ENCODE assay signal across 8 cellular contexts in genomic region chr9:73153793-73154227, GRCh38. TPM values are rescaled to one million over a fixed set of nuclear protein-coding genes. Genes with fewer than 3 reads are reported as not detected.
A peak's percentile ranks its signal among the peaks of the same experiment; 100 is the strongest.
DNase-seq lines count a peak whose midpoint lies in the region; TF ChIP-seq lines count a peak whose summit lies in the region.

No MANE protein-coding gene starts in this region.

- peaks cover 5% of the 10 kb centered on the region for H3K4me1 Mint-ChIP-seq in progenitor cell of endocrine pancreas (ENCODE audit: low read depth)

- H3K36me3 ChIP-seq in GM23248 (ENCODE audit: low read depth), result peaks cover 33% of the 10 kb centered on the region
- H3K36me3 ChIP-seq in SK-N-SH (replicated peaks in 1 of 2; ENCODE audit: control insufficient read depth in 1 of 2, insufficient read depth in 2 of 2, low read length in 1 of 2), result peaks cover 6 to 50% of the 10 kb centered on the region in 2 experiments
- peaks cover 8% of the 10 kb centered on the region for H3K36me3 ChIP-seq in fibroblast of lung (ENCODE audit: control insufficient read depth, insufficient read depth, low read length)

- no peak for TF ChIP-seq RAD21 in SK-N-SH (IDR thresholded peaks at IDR 0.05; ENCODE audit: low read length)

- H3K4me3 Mint-ChIP-seq in progenitor cell of endocrine pancreas (ENCODE audit: low read depth), result no peak overlapping the region

- TF ChIP-seq CTCF in SK-N-SH (IDR thresholded peaks at IDR 0.05) (no peak), fibroblast of lung (conservative IDR thresholded peaks at IDR 0.05 in 1 of 2, IDR thresholded peaks at IDR 0.05 in 1 of 2; ENCODE audit: low read depth in 1 of 2, low read length in 2 of 2) (no peak), retinal pigment epithelial cell (conservative IDR thresholded peaks at IDR 0.05; ENCODE audit: low read depth, low read length) (no peak), progenitor cell of endocrine pancreas (IDR thresholded peaks at IDR 0.05; ENCODE audit: unreplicated experiment) (no peak)

- H3K79me2 ChIP-seq in GM23248 (ENCODE audit: insufficient read depth), result peaks cover 90% of the 10 kb centered on the region
- peaks cover 86% of the 10 kb centered on the region for H3K79me2 ChIP-seq in SK-N-SH (ENCODE audit: insufficient read depth)
- H3K79me2 ChIP-seq in fibroblast of lung (ENCODE audit: control insufficient read depth, insufficient read depth, low read length), result peaks cover 76% of the 10 kb centered on the region

- no peaks in the 10 kb centered on the region for H3K9me3 ChIP-seq in GM23248 (ENCODE audit: low read depth)
- no peaks in the 10 kb centered on the region for H3K9me3 ChIP-seq in SK-N-SH
- no peaks in the 10 kb centered on the region for H3K9me3 ChIP-seq in fibroblast of lung (ENCODE audit: control insufficient read depth, insufficient read depth, low read depth, low read length)

- H2AFZ ChIP-seq in GM23248 (no peak overlapping the region), SK-N-SH (ENCODE audit: low read depth) (no peak overlapping the region), fibroblast of lung (ENCODE audit: low read length) (no peak overlapping the region)

- WGBS in GM23248 (ENCODE audit: low coverage in 1 of 2, low lambda C conversion rate in 2 of 2, missing lambda C conversion rate in 2 of 2), 2 experiments, result 0 to 4% methylated on average over 4 of the region's 4 CpGs
- 4% methylated on average over 4 of the region's 4 CpGs for WGBS in SK-N-SH (ENCODE audit: low lambda C conversion rate)

- H3K4me3 ChIP-seq in GM23248 (peak overlapping the region; percentile 100), SK-N-SH (ENCODE audit: low read depth in 2 of 2, low read length in 1 of 2) (peak overlapping the region; percentile 48 to 71; a peak in 3 of 4 replicates), fibroblast of lung (replicated peaks in 1 of 4; ENCODE audit: control extremely low read depth in 1 of 4, insufficient read depth in 1 of 4, low read depth in 3 of 4, low read length in 4 of 4) (peak overlapping the region; percentile 79 to 96 (median 82)), retinal pigment epithelial cell (ENCODE audit: low read length) (peak overlapping the region; percentile 94)

- H4K20me1 ChIP-seq in GM23248 (ENCODE audit: insufficient read depth) (peaks cover 39% of the 10 kb centered on the region), SK-N-SH (ENCODE audit: insufficient read depth) (peaks cover 62% of the 10 kb centered on the region), fibroblast of lung (ENCODE audit: control insufficient read depth, extremely low read depth, insufficient read depth, low read length) (peaks cover 7% of the 10 kb centered on the region)

- TF ChIP-seq EP300 in SK-N-SH (IDR thresholded peaks at IDR 0.05; ENCODE audit: borderline replicate concordance in 1 of 2, low read depth in 1 of 2, low read length in 1 of 2), result no peak

- peak; percentile 79 for DNase-seq in GM23248
- no peak for DNase-seq in SK-N-SH
- DNase-seq in fibroblast of lung (ENCODE audit: low read depth in 2 of 2), result peak in 1 of 2 donors; percentile 74
- DNase-seq in retinal pigment epithelial cell (ENCODE audit: low read depth), result no peak
- no peak for DNase-seq in germinal center (ENCODE audit: low spot score)
- no peak for DNase-seq in NCI-H526 (lab: John Stamatoyannopoulos, UW)
- DNase-seq in 8988T, result no peak
- no peak for DNase-seq in progenitor cell of endocrine pancreas (ENCODE audit: low spot score, unreplicated experiment)

- H3K9me2 ChIP-seq in GM23248 (ENCODE audit: insufficient read depth) (no peaks in the 10 kb centered on the region), SK-N-SH (no peaks in the 10 kb centered on the region)

- H3K9ac ChIP-seq in GM23248 (peak overlapping the region; percentile 99), SK-N-SH (peak overlapping the region; percentile 98), fibroblast of lung (ENCODE audit: insufficient read depth, low read length) (no peak overlapping the region)

- peaks cover 78% of the 10 kb centered on the region for H3F3A ChIP-seq in GM23248 (ENCODE audit: insufficient read depth)
- peaks cover 50% of the 10 kb centered on the region for H3F3A ChIP-seq in SK-N-SH (replicated peaks; ENCODE audit: insufficient read depth)

- H3K4me2 ChIP-seq in GM23248 (ENCODE audit: unreplicated experiment), result peak overlapping the region; percentile 89
- H3K4me2 ChIP-seq in SK-N-SH, result peak overlapping the region; percentile 87
- H3K4me2 ChIP-seq in fibroblast of lung (ENCODE audit: extremely low read depth, insufficient read depth, low read length), result peak overlapping the region; percentile 87

- H3K27me3 Mint-ChIP-seq in progenitor cell of endocrine pancreas, result peaks cover 93% of the 10 kb centered on the region

- H3K27ac ChIP-seq in GM23248 (peak overlapping the region; percentile 99), SK-N-SH (ENCODE audit: low read depth in 2 of 2, low read length in 1 of 2) (peak overlapping the region; percentile 53 to 95), fibroblast of lung (ENCODE audit: insufficient read depth, low read length) (peak overlapping the region; percentile 90)

- peaks cover 68% of the 10 kb centered on the region for H3K4me1 ChIP-seq in GM23248 (ENCODE audit: insufficient read depth)
- peaks cover 0 to 36% of the 10 kb centered on the region in 2 experiments; a peak in 2 of 4 replicates for H3K4me1 ChIP-seq in SK-N-SH (ENCODE audit: control insufficient read depth in 1 of 2, insufficient read depth in 2 of 2, low read depth in 1 of 2, low read length in 1 of 2)
- peaks cover 12% of the 10 kb centered on the region for H3K4me1 ChIP-seq in fibroblast of lung (ENCODE audit: control insufficient read depth, extremely low read depth, insufficient read depth, low read length)

- CTCF ChIA-PET in SK-N-SH (lab: Yijun Ruan, JAX), result no interaction called here

- in situ Hi-C loops in GM23248 (cut with MboI), result no loop called here

- POLR2A ChIA-PET in SK-N-SH (lab: Yijun Ruan, JAX), result no interaction called here

- no peaks in the 10 kb centered on the region for H3K36me3 Mint-ChIP-seq in progenitor cell of endocrine pancreas (ENCODE audit: insufficient read depth)

- no peaks in the 10 kb centered on the region for H3K27me3 ChIP-seq in GM23248 (replicated peaks; ENCODE audit: insufficient read depth)
- no peaks in the 10 kb centered on the region for H3K27me3 ChIP-seq in SK-N-SH (ENCODE audit: insufficient read depth)
- H3K27me3 ChIP-seq in fibroblast of lung (ENCODE audit: control insufficient read depth, insufficient read depth, low read length), result no peaks in the 10 kb centered on the region

- no peaks in the 10 kb centered on the region for H3K9me3 Mint-ChIP-seq in progenitor cell of endocrine pancreas (ENCODE audit: low read depth)

- no peak overlapping the region for H3K27ac Mint-ChIP-seq in progenitor cell of endocrine pancreas

TF ChIP-seq in SK-N-SH, 30 proteins besides CTCF, POLR2A, EP300 and RAD21:
- no peak for TF ChIP-seq TCF12 (IDR thresholded peaks at IDR 0.05)
- TF ChIP-seq FOSL2 (IDR thresholded peaks at IDR 0.05; ENCODE audit: borderline replicate concordance, low read depth), result peak; percentile 20; the same call in 1 of the 2 replicates
- TF ChIP-seq FOXM1 (IDR thresholded peaks at IDR 0.05; ENCODE audit: low read depth), result no peak
- no peak for TF ChIP-seq USF2 (IDR thresholded peaks at IDR 0.05; ENCODE audit: borderline replicate concordance, low read depth, low read length)
- no peak for TF ChIP-seq USF1 (IDR thresholded peaks at IDR 0.05; ENCODE audit: borderline replicate concordance, low read depth)
- no peak for TF ChIP-seq SMC3 (IDR thresholded peaks at IDR 0.05; ENCODE audit: low read depth, low read length)
- no peak for TF ChIP-seq SIN3A (IDR thresholded peaks at IDR 0.05; ENCODE audit: borderline replicate concordance, low read depth, low read length)
- peak; percentile 3; the same call in 1 of the 2 replicates for TF ChIP-seq JUND (IDR thresholded peaks at IDR 0.05)
- no peak for TF ChIP-seq MAX (IDR thresholded peaks at IDR 0.05; ENCODE audit: low read depth)

RNA-seq across cellular contexts. Expression of gene ANXA1, which starts 2.1 kb away (rescaled TPM):
- total RNA-seq in GM23248 (2014; rRNA removed; shearing (Covaris generic)), result 986 and 1,002 TPM in 2 replicates
- polyA plus RNA-seq in GM23248 (2016; fragmentation: Nextera tagmentation; extraction: Ambion mirVana), result 1,010 and 1,013 TPM in 2 replicates
- polyA plus RNA-seq in SK-N-SH (2012; rRNA removed), result 443 and 608 TPM in 2 replicates
- 640 and 748 TPM in 2 replicates for polyA plus RNA-seq in SK-N-SH (2012; cell fraction: cytosol; rRNA removed)
- 216 and 495 TPM in 2 replicates for polyA plus RNA-seq in SK-N-SH (2012; cell fraction: nucleus; rRNA removed)
- 578 and 966 TPM in 2 replicates for total RNA-seq in fibroblast of lung
- polyA plus RNA-seq in fibroblast of lung, result 817 and 860 TPM in 2 replicates
- 500 and 603 TPM in 2 replicates for polyA plus RNA-seq in fibroblast of lung (2012)
- 42.9 and 82.4 TPM in 2 replicates for polyA minus RNA-seq in fibroblast of lung (ENCODE audit: low replicate concordance)
- total RNA-seq in progenitor cell of endocrine pancreas, result 1.1 and 3.1 TPM in 2 replicates

Comparison
In these comparisons a context has a peak if more than half of its experiments do, and no peak if none do; other contexts are left out.
1. RNA of gene ANXA1, which starts 2.1 kb away (total RNA-seq): 986 to 1,002 TPM in GM23248 and 578 to 966 TPM in fibroblast of lung; 1.1 to 3.1 TPM in progenitor cell of endocrine pancreas; every median in the first group is over 100 times any median in the second.
2. Peak in every context shown above with its lines, with median percentiles within 50 percentile points of each other: H3K27ac ChIP-seq, H3K4me2 ChIP-seq and H3K4me3 ChIP-seq.